In the genomic region with DNA sequence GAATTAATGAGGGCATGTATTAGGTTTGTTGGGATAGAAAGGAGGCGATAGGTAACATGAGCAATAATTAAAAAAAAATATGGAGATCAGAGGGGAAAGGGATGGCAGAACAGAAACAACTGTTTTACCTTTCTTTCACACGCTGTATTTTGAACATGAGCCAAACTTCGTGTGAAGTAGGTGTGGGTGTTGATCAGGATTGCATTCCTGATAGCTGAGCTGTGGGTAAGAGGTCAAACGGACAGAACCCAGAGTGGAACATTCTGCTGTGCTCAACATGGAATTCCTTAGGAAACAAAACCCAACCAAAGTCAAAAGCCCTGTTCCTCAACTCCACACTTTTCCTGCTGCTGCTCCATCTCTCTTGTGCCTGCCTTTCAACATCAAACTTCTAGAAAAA, we compare ENCODE assay signal across 1 cellular context.
TF ChIP-seq lines count a peak whose summit lies in the region.

No MANE protein-coding gene starts in this region.

TF ChIP-seq in HCT116, 20 proteins besides CTCF, POLR2A, EP300 and RAD21 (continued from another document):
- TF ChIP-seq, protein P1, sequence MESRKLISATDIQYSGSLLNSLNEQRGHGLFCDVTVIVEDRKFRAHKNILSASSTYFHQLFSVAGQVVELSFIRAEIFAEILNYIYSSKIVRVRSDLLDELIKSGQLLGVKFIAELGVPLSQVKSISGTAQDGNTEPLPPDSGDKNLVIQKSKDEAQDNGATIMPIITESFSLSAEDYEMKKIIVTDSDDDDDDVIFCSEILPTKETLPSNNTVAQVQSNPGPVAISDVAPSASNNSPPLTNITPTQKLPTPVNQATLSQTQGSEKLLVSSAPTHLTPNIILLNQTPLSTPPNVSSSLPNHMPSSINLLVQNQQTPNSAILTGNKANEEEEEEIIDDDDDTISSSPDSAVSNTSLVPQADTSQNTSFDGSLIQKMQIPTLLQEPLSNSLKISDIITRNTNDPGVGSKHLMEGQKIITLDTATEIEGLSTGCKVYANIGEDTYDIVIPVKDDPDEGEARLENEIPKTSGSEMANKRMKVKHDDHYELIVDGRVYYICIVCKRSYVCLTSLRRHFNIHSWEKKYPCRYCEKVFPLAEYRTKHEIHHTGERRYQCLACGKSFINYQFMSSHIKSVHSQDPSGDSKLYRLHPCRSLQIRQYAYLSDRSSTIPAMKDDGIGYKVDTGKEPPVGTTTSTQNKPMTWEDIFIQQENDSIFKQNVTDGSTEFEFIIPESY (IDR thresholded peaks at IDR 0.05; ENCODE audit: extremely low read depth, insufficient replicate concordance, low read length), result no peak
- TF ChIP-seq, protein P2, sequence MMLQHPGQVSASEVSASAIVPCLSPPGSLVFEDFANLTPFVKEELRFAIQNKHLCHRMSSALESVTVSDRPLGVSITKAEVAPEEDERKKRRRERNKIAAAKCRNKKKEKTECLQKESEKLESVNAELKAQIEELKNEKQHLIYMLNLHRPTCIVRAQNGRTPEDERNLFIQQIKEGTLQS (IDR thresholded peaks at IDR 0.05), result no peak
- TF ChIP-seq CBX3 (IDR thresholded peaks at IDR 0.05; ENCODE audit: low read depth), result no peak
- no peak for TF ChIP-seq ZFX (IDR thresholded peaks at IDR 0.05)
- TF ChIP-seq ZNF274 (IDR thresholded peaks at IDR 0.05; ENCODE audit: low read depth, low read length), result no peak
- TF ChIP-seq EGR1 (IDR thresholded peaks at IDR 0.05; ENCODE audit: low read depth), result no peak
- no peak for TF ChIP-seq ELF1 (IDR thresholded peaks at IDR 0.05; ENCODE audit: borderline replicate concordance, low read depth)
